In the genomic region with DNA sequence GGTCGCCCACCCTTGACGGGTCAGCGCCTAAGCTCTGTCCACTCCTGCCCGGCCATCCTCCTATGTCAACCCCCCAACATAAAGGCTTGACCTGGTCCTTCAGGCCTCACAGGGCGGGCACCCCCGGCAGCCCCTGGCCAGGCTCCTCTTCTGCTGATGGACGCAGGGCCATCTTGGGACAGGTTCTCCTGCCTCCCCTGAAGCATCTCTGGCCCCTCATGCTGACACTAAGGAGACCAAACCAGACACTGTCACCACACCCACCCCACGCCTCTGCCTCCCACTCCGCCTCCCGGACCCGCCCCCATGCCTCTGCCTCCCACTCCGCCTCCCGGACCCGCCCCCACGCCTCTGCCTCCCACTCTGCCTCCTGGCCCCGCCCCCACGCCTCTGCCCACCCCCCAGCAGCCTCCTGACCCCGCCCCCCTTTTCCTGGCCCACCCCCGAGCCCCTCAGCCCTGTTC, we compare ENCODE assay signal across 1 cellular context.
A peak's percentile ranks its signal among the peaks of the same experiment; 100 is the strongest.
TF ChIP-seq lines count a peak whose summit lies in the region.

No MANE protein-coding gene starts in this region.

TF ChIP-seq in K562, 482 proteins besides CTCF, POLR2A, EP300 and RAD21:
- TF ChIP-seq ZNF184 (CRISPR knock-in tag; IDR thresholded peaks at IDR 0.05) (no peak), EGR1 (conservative IDR thresholded peaks at IDR 0.05) (peak; percentile 76)
- TF ChIP-seq, protein P1, sequence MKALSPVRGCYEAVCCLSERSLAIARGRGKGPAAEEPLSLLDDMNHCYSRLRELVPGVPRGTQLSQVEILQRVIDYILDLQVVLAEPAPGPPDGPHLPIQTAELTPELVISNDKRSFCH (CRISPR knock-in tag; IDR thresholded peaks at IDR 0.05) = no peak
- TF ChIP-seq, protein P1 (tag; IDR thresholded peaks at IDR 0.05) = no peak
TF ChIP-seq in K562: peak in this region for 1.
